Comparison of ENCODE assay signal across 27 cellular contexts in the genomic region with DNA sequence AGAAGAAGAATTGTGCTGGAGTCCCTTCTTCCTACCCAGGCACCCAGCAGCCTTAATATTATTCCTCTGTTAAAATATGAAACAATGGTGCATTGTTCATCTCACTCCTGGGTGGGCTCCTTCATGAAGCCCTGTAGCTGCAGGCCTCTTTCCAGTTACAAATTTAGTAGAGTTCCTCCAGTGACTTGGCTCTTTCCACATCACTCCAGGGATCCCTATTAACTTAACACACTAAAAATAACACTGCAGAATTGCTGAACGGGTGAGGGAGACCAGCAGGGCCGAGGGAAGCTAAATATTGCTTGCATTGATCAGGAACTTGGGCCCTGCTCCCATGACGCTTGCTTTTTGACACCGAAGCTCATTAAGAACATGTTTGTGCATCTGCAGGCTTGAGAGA.
"Had no signal": no experiment of that assay in that cellular context is flagged by ENCODE, and none has a peak within 500 bp of the region (broad histone marks: within the 10 kb centered on the region; RNA-seq: fewer than 3 reads in every experiment).

No MANE protein-coding gene starts in this region.

- H3K9me3 ChIP-seq: ascending aorta, esophagus muscularis mucosa, gastrocnemius medialis, right lobe of liver, testis, transverse colon had no signal

- H3K36me3 Mint-ChIP-seq: activated naive CD4-positive, alpha-beta T cell treated with anti-CD3 and anti-CD28 coated beads, Interleukin-2, amount 10 ng/mL, durations not matched to agents 7 days and 5 days; activated naive CD8-positive, alpha-beta T cell treated with anti-CD3 and anti-CD28 coated beads, Interleukin-2, amount 10 ng/mL, durations not matched to agents 7 days and 5 days; naive thymus-derived CD4-positive, alpha-beta T cell had no signal

- H3K4me1 Mint-ChIP-seq: activated CD4-positive, alpha-beta memory T cell treated with anti-CD3 and anti-CD28 coated beads, Interleukin-2, amount 10 ng/mL, durations not matched to agents 7 days and 5 days; activated CD4-positive, alpha-beta T cell treated with anti-CD3 and anti-CD28 coated beads, Interleukin-2, amount 10 ng/mL, durations not matched to agents 24 days and 14 days; activated naive CD4-positive, alpha-beta T cell treated with anti-CD3 and anti-CD28 coated beads, Interleukin-2, amount 10 ng/mL, durations not matched to agents 7 days and 5 days; activated naive CD8-positive, alpha-beta T cell treated with anti-CD3 and anti-CD28 coated beads, Interleukin-2, amount 10 ng/mL, durations not matched to agents 7 days and 5 days; naive thymus-derived CD4-positive, alpha-beta T cell had no signal

- H3K27me3 ChIP-seq: ascending aorta, esophagus muscularis mucosa, gastrocnemius medialis, hepatocyte, right lobe of liver, testis, transverse colon had no signal

- H3K27me3 Mint-ChIP-seq: dendritic cell treated with granulocyte-macrophage colony-stimulating factor and Interleukin-4, amounts not matched to agents 40 ng/mL and 50 ng/mL, for 4 days had no signal

- H3K36me3 ChIP-seq: ascending aorta, brain microvascular endothelial cell, esophagus muscularis mucosa, gastrocnemius medialis, right lobe of liver, transverse colon, WERI-Rb-1 had no signal

- H3K4me3 Mint-ChIP-seq: activated CD4-positive, alpha-beta memory T cell treated with anti-CD3 and anti-CD28 coated beads, Interleukin-2, amount 10 ng/mL, durations not matched to agents 7 days and 5 days; activated CD4-positive, alpha-beta T cell treated with anti-CD3 and anti-CD28 coated beads, Interleukin-2, amount 10 ng/mL, durations not matched to agents 24 days and 14 days; activated naive CD4-positive, alpha-beta T cell treated with anti-CD3 and anti-CD28 coated beads, Interleukin-2, amount 10 ng/mL, durations not matched to agents 7 days and 5 days; activated naive CD8-positive, alpha-beta T cell treated with anti-CD3 and anti-CD28 coated beads, Interleukin-2, amount 10 ng/mL, durations not matched to agents 7 days and 5 days; activated T-cell treated with anti-CD3 and anti-CD28 coated beads, Interleukin-2, amount 50 U/mL, for 24 hours; dendritic cell treated with granulocyte-macrophage colony-stimulating factor and Interleukin-4, amounts not matched to agents 40 ng/mL and 50 ng/mL, for 4 days; naive thymus-derived CD4-positive, alpha-beta T cell; T-helper 1 cell treated with Interleukin-12 subunit alpha and Interleukin-12 subunit beta and Interleukin-4 antibody, amounts not matched to agents 30 μg/mL and 1 μg/mL, for 36 hours had no signal

- H3K4me3 ChIP-seq: ascending aorta, esophagus muscularis mucosa, gastrocnemius medialis, hepatocyte, right lobe of liver, skin epidermis, testis, transverse colon had no signal

- H3K9me3 Mint-ChIP-seq: activated CD4-positive, alpha-beta memory T cell treated with anti-CD3 and anti-CD28 coated beads, Interleukin-2, amount 10 ng/mL, durations not matched to agents 7 days and 5 days; activated CD4-positive, alpha-beta T cell treated with anti-CD3 and anti-CD28 coated beads, Interleukin-2, amount 10 ng/mL, durations not matched to agents 24 days and 14 days; activated naive CD4-positive, alpha-beta T cell treated with anti-CD3 and anti-CD28 coated beads, Interleukin-2, amount 10 ng/mL, durations not matched to agents 7 days and 5 days; activated naive CD8-positive, alpha-beta T cell treated with anti-CD3 and anti-CD28 coated beads, Interleukin-2, amount 10 ng/mL, durations not matched to agents 7 days and 5 days; activated T-cell treated with anti-CD3 and anti-CD28 coated beads, Interleukin-2, amount 50 U/mL, for 24 hours; dendritic cell treated with granulocyte-macrophage colony-stimulating factor and Interleukin-4, amounts not matched to agents 40 ng/mL and 50 ng/mL, for 4 days; T-helper 1 cell treated with Interleukin-12 subunit alpha and Interleukin-12 subunit beta and Interleukin-4 antibody, amounts not matched to agents 30 μg/mL and 1 μg/mL, for 36 hours had no signal

- DNase-seq: activated CD4-positive, alpha-beta memory T cell treated with anti-CD3 and anti-CD28 coated beads, Interleukin-2, amount 10 ng/mL, durations not matched to agents 7 days and 5 days; activated CD4-positive, alpha-beta T cell treated with anti-CD3 and anti-CD28 coated beads, Interleukin-2, amount 10 ng/mL, durations not matched to agents 24 days and 14 days; activated CD4-positive, CD25-positive, alpha-beta regulatory T cell treated with anti-CD3 and anti-CD28 coated beads, Interleukin-2, amount 50 U/mL, for 72 hours; activated CD8-positive, alpha-beta memory T cell treated with anti-CD3 and anti-CD28 coated beads, Interleukin-2, amount 50 U/mL, for 48 hours; activated gamma-delta T cell; activated naive CD4-positive, alpha-beta T cell treated with anti-CD3 and anti-CD28 coated beads, Interleukin-2, amount 10 ng/mL, durations not matched to agents 7 days and 5 days; activated naive CD8-positive, alpha-beta T cell treated with anti-CD3 and anti-CD28 coated beads, Interleukin-2, amount 10 ng/mL, durations not matched to agents 7 days and 5 days; activated T-cell treated with anti-CD3 and anti-CD28 coated beads, Interleukin-2, amount 50 U/mL, for 24 hours; gastrocnemius medialis; islet precursor cell; left ventricle myocardium superior; naive thymus-derived CD4-positive, alpha-beta T cell; right lobe of liver; stimulated activated CD4-positive, alpha-beta T cell treated with anti-CD3 and anti-CD28 coated beads, Interleukin-12 subunit alpha, Interleukin-12 subunit beta, amount 100 ng/mL, for 4 hours; stimulated activated CD4-positive, alpha-beta T cell treated with anti-CD3 and anti-CD28 coated beads, Interleukin-4, amount 100 ng/mL, for 1 hour; SW 1271; T-helper 9 cell; testis; transverse colon; WERI-Rb-1 had no signal

- ATAC-seq: gastrocnemius medialis; left ventricle myocardium superior; naive thymus-derived CD4-positive, alpha-beta T cell; right lobe of liver had no signal

- H3K27ac Mint-ChIP-seq: activated CD4-positive, alpha-beta memory T cell treated with anti-CD3 and anti-CD28 coated beads, Interleukin-2, amount 10 ng/mL, durations not matched to agents 7 days and 5 days; activated CD4-positive, alpha-beta T cell treated with anti-CD3 and anti-CD28 coated beads, Interleukin-2, amount 10 ng/mL, durations not matched to agents 24 days and 14 days; activated naive CD4-positive, alpha-beta T cell treated with anti-CD3 and anti-CD28 coated beads, Interleukin-2, amount 10 ng/mL, durations not matched to agents 7 days and 5 days; activated naive CD8-positive, alpha-beta T cell treated with anti-CD3 and anti-CD28 coated beads, Interleukin-2, amount 10 ng/mL, durations not matched to agents 7 days and 5 days; activated T-cell treated with anti-CD3 and anti-CD28 coated beads, Interleukin-2, amount 50 U/mL, for 24 hours; dendritic cell treated with granulocyte-macrophage colony-stimulating factor and Interleukin-4, amounts not matched to agents 40 ng/mL and 50 ng/mL, for 4 days; naive thymus-derived CD4-positive, alpha-beta T cell; T-helper 1 cell treated with Interleukin-12 subunit alpha and Interleukin-12 subunit beta and Interleukin-4 antibody, amounts not matched to agents 30 μg/mL and 1 μg/mL, for 36 hours had no signal

- H3K4me1 ChIP-seq: ascending aorta, esophagus muscularis mucosa, gastrocnemius medialis, right lobe of liver, testis, transverse colon had no signal

- H3K27ac ChIP-seq: ascending aorta, brain microvascular endothelial cell, esophagus muscularis mucosa, gastrocnemius medialis, hepatocyte, right lobe of liver, skin epidermis, testis, transverse colon, WERI-Rb-1 had no signal
